8 cellular contexts compared by ENCODE assay signal in the genomic region with DNA sequence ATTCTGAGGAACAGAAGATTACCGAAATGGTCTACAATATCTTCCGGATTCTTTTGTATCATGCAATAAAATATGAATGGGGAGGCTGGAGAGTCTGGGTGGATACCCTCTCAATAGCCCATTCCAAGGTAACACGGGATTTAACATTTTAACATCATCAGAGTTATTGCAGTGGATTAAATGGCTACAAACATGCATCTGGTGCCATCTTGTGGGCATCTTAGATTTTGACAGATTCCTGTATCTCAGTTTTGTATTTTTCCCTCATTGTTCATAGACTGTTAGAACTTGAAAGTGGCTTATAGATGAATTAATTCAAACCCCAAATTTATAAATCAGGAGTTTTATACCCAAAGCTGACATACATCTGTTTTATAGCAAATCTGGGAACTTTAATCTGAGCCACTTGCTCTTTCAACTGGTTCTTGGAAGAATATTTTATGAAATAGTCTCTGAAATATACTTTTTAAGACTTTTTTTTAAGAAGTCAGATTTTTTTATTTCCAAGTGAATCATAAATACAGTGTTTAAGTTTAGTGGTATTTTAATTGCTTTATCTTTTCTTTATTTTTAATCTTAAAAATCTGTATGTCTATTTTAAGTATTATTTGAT.
A peak's percentile ranks its signal among the peaks of the same experiment; 100 is the strongest.
DNase-seq lines count a peak whose midpoint lies in the region; ATAC-seq and TF ChIP-seq lines count a peak whose summit lies in the region.

No MANE protein-coding gene starts in this region.

- WGBS in adrenal gland, 4 donors: 31 to 38% (median 36%) methylated on average over 3 of the region's 3 CpGs

- POLR2A ChIA-PET in BJ (lab: Charles Lee): no interaction called here

- ATAC-seq in GM18505 (IDR thresholded peaks at IDR 0.05; ENCODE audit: unreplicated experiment) (peak; percentile 77), HG03045 (IDR thresholded peaks at IDR 0.05; ENCODE audit: unreplicated experiment) (peak; percentile 69)

- H3K27ac ChIP-seq in adrenal gland: no peak overlapping the region
- no peak overlapping the region for H3K27ac ChIP-seq in effector memory CD4-positive, alpha-beta T cell (ENCODE audit: insufficient read depth, low read length, poor library complexity, severe bottlenecking)

- intact Hi-C loops in adrenal gland (cut with DNase I): loop anchor here in 1 of 2 donors (10.0 kb wide), 1 partner anchor 222 kb away; no protein-coding TSS in a partner anchor

- CTCF ChIA-PET in BJ (lab: Yijun Ruan, JAX): interaction anchor here (1.6 to 2.3 kb wide), 3 partner anchors 10 to 1357 kb away, joined by 5 to 9 read pairs (median 9); no protein-coding TSS in a partner anchor

- DNase-seq in BJ (ENCODE audit: low read depth) (no peak), NCI-H460 (ENCODE audit: extremely low read depth, low read depth) (peak; percentile 61), adrenal gland (peak in 5 of 7 donors; percentile 23 to 61 (median 53)), hepatic stellate cell (ENCODE audit: low spot score) (peak; percentile 2)
- DNase-seq in stimulated activated CD4-positive, alpha-beta T cell treated with anti-CD3 and anti-CD28 coated beads, Interleukin-4, amount 100 ng/mL, for 48 hours (ENCODE audit: low read depth in 2 of 2): peak; percentile 1 to 4
- DNase-seq in effector memory CD4-positive, alpha-beta T cell: no peak

- no peak overlapping the region for H3K4me3 ChIP-seq in BJ (ENCODE audit: low read depth, low read length)
- H3K4me3 ChIP-seq in adrenal gland: no peak overlapping the region
- no peak overlapping the region for H3K4me3 ChIP-seq in effector memory CD4-positive, alpha-beta T cell (ENCODE audit: insufficient read depth, low read depth, low read length, poor library complexity, severe bottlenecking)

- H3K36me3 ChIP-seq in BJ (ENCODE audit: control insufficient read depth, insufficient read depth, low read length): no peaks in the 10 kb centered on the region
- no peaks in the 10 kb centered on the region for H3K36me3 ChIP-seq in adrenal gland (replicated peaks in 1 of 2)
- H3K36me3 ChIP-seq in effector memory CD4-positive, alpha-beta T cell (ENCODE audit: control insufficient read depth, insufficient read depth, low read length): no peaks in the 10 kb centered on the region

- TF ChIP-seq CTCF in BJ (IDR thresholded peaks at IDR 0.05; ENCODE audit: insufficient read depth, low read depth, low read length) (peak; percentile 62), adrenal gland (IDR thresholded peaks at IDR 0.05) (peak; percentile 33 to 85 (median 75))

- TF ChIP-seq POLR2A in GM18505 (IDR thresholded peaks at IDR 0.05; ENCODE audit: borderline replicate concordance, extremely low read depth, insufficient read depth, insufficient read length): no peak
- no peak for TF ChIP-seq POLR2A in adrenal gland (IDR thresholded peaks at IDR 0.05)

- peaks cover 0 to 3% of the 10 kb centered on the region in 2 donors for H3K4me1 ChIP-seq in adrenal gland (replicated peaks in 1 of 2)
- no peaks in the 10 kb centered on the region for H3K4me1 ChIP-seq in effector memory CD4-positive, alpha-beta T cell (ENCODE audit: control insufficient read depth, insufficient read depth, low read length, poor library complexity, severe bottlenecking)

- H3K27me3 ChIP-seq in BJ (ENCODE audit: control insufficient read depth, insufficient read depth, low read length) (no peaks in the 10 kb centered on the region), adrenal gland (no peaks in the 10 kb centered on the region)
- no peaks in the 10 kb centered on the region for H3K27me3 ChIP-seq in effector memory CD4-positive, alpha-beta T cell (replicated peaks; ENCODE audit: control insufficient read depth, insufficient read depth, low read length, poor library complexity, severe bottlenecking)

- H3K9me3 ChIP-seq in adrenal gland (replicated peaks in 1 of 3): no peaks in the 10 kb centered on the region
- no peaks in the 10 kb centered on the region for H3K9me3 ChIP-seq in effector memory CD4-positive, alpha-beta T cell (ENCODE audit: control insufficient read depth, low read length)

Comparison
In these comparisons a context has a peak if more than half of its experiments do, and no peak if none do; other contexts are left out.
1. DNase-seq: peak in NCI-H460 (single experiment), adrenal gland (5 of 7), hepatic stellate cell (single experiment) and stimulated activated CD4-positive, alpha-beta T cell treated with anti-CD3 and anti-CD28 coated beads, Interleukin-4, amount 100 ng/mL, for 48 hours (2 of 2); none in BJ (single experiment) and effector memory CD4-positive, alpha-beta T cell (0 of 3).